1 cellular context compared by ENCODE assay signal in genomic region chr6:134455319-134455718, GRCh38.
TF ChIP-seq lines count a peak whose summit lies in the region.

No MANE protein-coding gene starts in this region.

TF ChIP-seq in H1, 55 proteins besides CTCF, POLR2A, EP300 and RAD21 (continued from another document):
- TF ChIP-seq CTBP2 (IDR thresholded peaks at IDR 0.05; ENCODE audit: borderline replicate concordance, insufficient read depth, insufficient read length, low read length) (no peak), ASH2L (IDR thresholded peaks at IDR 0.05; ENCODE audit: low read length) (no peak), BRCA1 (IDR thresholded peaks at IDR 0.05; ENCODE audit: low read depth, low read length) (no peak), BCL11A (IDR thresholded peaks at IDR 0.05; ENCODE audit: low read depth in 2 of 2, low read length in 2 of 2) (no peak), ZNF274 (IDR thresholded peaks at IDR 0.05; ENCODE audit: borderline replicate concordance, extremely low read depth, low read length) (no peak)
